10 cellular contexts compared by ENCODE assay signal in the genomic region with DNA sequence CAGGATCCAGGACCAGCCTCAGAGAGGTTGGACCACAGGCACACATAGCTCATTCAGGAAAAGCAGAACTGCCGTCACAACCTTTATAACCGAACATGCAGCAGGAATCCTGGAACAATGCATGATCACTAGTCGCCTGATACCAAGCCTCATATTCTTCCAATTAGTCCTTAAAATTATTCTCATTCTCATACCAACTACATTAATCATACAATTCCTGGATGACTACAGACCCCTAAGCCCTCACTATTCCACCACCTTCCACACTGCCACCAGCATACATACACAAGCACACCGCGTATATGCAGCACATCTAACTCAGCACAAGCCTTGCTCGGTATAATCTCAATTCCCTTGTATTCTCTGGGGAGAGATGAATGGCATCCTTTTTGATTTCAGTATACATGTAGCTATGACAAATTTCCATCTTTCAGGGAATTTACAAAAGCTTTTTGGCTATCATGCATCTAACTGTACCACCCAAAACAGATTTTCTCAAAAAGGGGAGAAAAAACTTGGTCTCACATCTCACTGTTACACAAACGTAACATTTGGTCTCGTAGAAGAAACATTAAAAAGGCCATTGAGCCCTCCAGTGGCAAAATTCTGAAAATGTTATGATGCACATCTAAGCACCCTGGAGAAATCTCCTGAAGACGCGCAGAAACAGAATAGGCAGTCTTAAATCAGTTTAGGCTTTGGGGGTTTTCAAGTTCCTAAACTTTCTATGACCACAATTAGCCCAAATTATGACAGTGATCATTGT. TPM values are rescaled to one million over a fixed set of nuclear protein-coding genes. Genes with fewer than 3 reads are reported as not detected.
DNase-seq lines count a peak whose midpoint lies in the region; ATAC-seq, FAIRE-seq and TF ChIP-seq lines count a peak whose summit lies in the region.
"Had no signal": no experiment of that assay in that cellular context is flagged by ENCODE, and none has a peak within 500 bp of the region (broad histone marks: within the 10 kb centered on the region; RNA-seq: fewer than 3 reads in every experiment).

No MANE protein-coding gene starts in this region.

- WGBS in hepatocyte (ENCODE audit: low lambda C conversion rate, missing lambda C conversion rate) = 81% methylated on average over 10 of the region's 10 CpGs

- CTCF ChIA-PET in A673 (lab: Charles Lee) = no interaction called here
- CTCF ChIA-PET in activated CD4-positive, alpha-beta memory T cell treated with anti-CD3 and anti-CD28 coated beads for 36 hours (lab: Charles Lee) = no interaction called here

- no peaks in the 10 kb centered on the region for H3K79me2 ChIP-seq in hepatocyte

- H3K9me3 Mint-ChIP-seq in activated CD4-positive, alpha-beta memory T cell treated with anti-CD3 and anti-CD28 coated beads for 36 hours = no peaks in the 10 kb centered on the region
- H3K9me3 Mint-ChIP-seq: activated T-cell treated with anti-CD3 and anti-CD28 coated beads, Interleukin-2, amount 50 U/mL, for 4 hours had no signal

- H4K20me1 ChIP-seq in hepatocyte (ENCODE audit: insufficient read depth, poor library complexity, severe bottlenecking) = no peaks in the 10 kb centered on the region

- H3K27ac ChIP-seq in A673 (ENCODE audit: low read depth, low read length, poor library complexity, severe bottlenecking) (no peak overlapping the region), hepatocyte (no peak overlapping the region)

- H3K4me3 ChIP-seq in A673 (ENCODE audit: low read depth, low read length, poor library complexity, severe bottlenecking) (no peak overlapping the region), hepatocyte (no peak overlapping the region)

- no peak overlapping the region for H2AFZ ChIP-seq in hepatocyte

- H3K4me2 ChIP-seq in hepatocyte = no peak overlapping the region

- POLR2A ChIA-PET in A673 (lab: Charles Lee; ENCODE audit: low non-redundant PET) = no interaction called here
- POLR2A ChIA-PET in activated CD4-positive, alpha-beta memory T cell treated with anti-CD3 and anti-CD28 coated beads for 36 hours (lab: Charles Lee) = no interaction called here

- H3K27me3 ChIP-seq in A673 (replicated peaks; ENCODE audit: insufficient read depth, low read depth, low read length, poor library complexity) = peaks cover 6% of the 10 kb centered on the region
- H3K27me3 ChIP-seq in hepatocyte = no peaks in the 10 kb centered on the region

- TF ChIP-seq CTCF in A673 (conservative IDR thresholded peaks at IDR 0.05; ENCODE audit: low read depth, low read length) (peak; percentile 59), hepatocyte (IDR thresholded peaks at IDR 0.05; ENCODE audit: poor library complexity) (peak; percentile 45)

- no peaks in the 10 kb centered on the region for H3K36me3 ChIP-seq in A673 (ENCODE audit: insufficient read depth, low read length, poor library complexity, severe bottlenecking)
- no peaks in the 10 kb centered on the region for H3K36me3 ChIP-seq in hepatocyte (replicated peaks; ENCODE audit: insufficient read depth, low read depth)

- H3K4me3 Mint-ChIP-seq in activated CD4-positive, alpha-beta memory T cell treated with anti-CD3 and anti-CD28 coated beads for 36 hours = no peak overlapping the region
- H3K4me3 Mint-ChIP-seq: activated T-cell treated with anti-CD3 and anti-CD28 coated beads, Interleukin-2, amount 50 U/mL, for 4 hours had no signal

- no TSS peak for BruUV-seq in A673 (replicated peaks; lab: Mats Ljungman, UMichigan)

- H3K4me1 ChIP-seq in A673 (ENCODE audit: insufficient read depth, low read length, poor library complexity, severe bottlenecking) (no peaks in the 10 kb centered on the region), hepatocyte (ENCODE audit: insufficient read depth) (no peaks in the 10 kb centered on the region)

- peak; percentile 54 for DNase-seq in A673 (ENCODE audit: low spot score)
- DNase-seq in GM12892 (ENCODE audit: insufficient read length) = no peak
- peak; percentile 66 for DNase-seq in SK-MEL-5 (ENCODE audit: low read depth, low spot score)
- no peak for DNase-seq in hepatocyte (ENCODE audit: low spot score)
- DNase-seq in activated naive CD4-positive, alpha-beta T cell treated with anti-CD3 and anti-CD28 coated beads, Interleukin-2, amount 50 U/mL, for 16 hours = no peak
- DNase-seq in HuH-7 (ENCODE audit: low spot score) = no peak
- DNase-seq in activated CD4-positive, alpha-beta memory T cell treated with anti-CD3 and anti-CD28 coated beads for 36 hours = no peak
- DNase-seq: activated T-cell treated with anti-CD3 and anti-CD28 coated beads, Interleukin-2, amount 50 U/mL, for 4 hours; NCI-H510A treated with DMSO at 0.1 percent for 48 hours had no signal

- intact Hi-C loops in A673 (cut with micrococcal nuclease; ENCODE audit: unreplicated experiment) = loop anchor here (2.0 kb wide), 1 partner anchor 270 kb away; no protein-coding TSS in a partner anchor
- intact Hi-C loops in activated CD4-positive, alpha-beta memory T cell treated with anti-CD3 and anti-CD28 coated beads for 36 hours (cut with micrococcal nuclease) = no loop called here

- H3K9me3 ChIP-seq in A673 (ENCODE audit: low read depth, low read length, poor library complexity, severe bottlenecking) (no peaks in the 10 kb centered on the region), hepatocyte (ENCODE audit: low read depth) (no peaks in the 10 kb centered on the region)

- no peak for TF ChIP-seq POLR2A in GM12892 (IDR thresholded peaks at IDR 0.05; ENCODE audit: low read depth, low read length)

- H3K9me2 ChIP-seq in hepatocyte (replicated peaks; ENCODE audit: insufficient read depth) = no peaks in the 10 kb centered on the region

- in situ Hi-C loops in SK-MEL-5 (cut with HindIII; ENCODE audit: low pct_unique_long_range_greater_than_20kb, low sequenced_read_pairs) = no loop called here

- no peaks in the 10 kb centered on the region for H3K36me3 Mint-ChIP-seq in activated CD4-positive, alpha-beta memory T cell treated with anti-CD3 and anti-CD28 coated beads for 36 hours

- no peak overlapping the region for H3K27ac Mint-ChIP-seq in activated CD4-positive, alpha-beta memory T cell treated with anti-CD3 and anti-CD28 coated beads for 36 hours

- FAIRE-seq in GM12892 (lab: Jason Lieb, UNC) = peak; percentile 21

- no peaks in the 10 kb centered on the region for H3K27me3 Mint-ChIP-seq in activated CD4-positive, alpha-beta memory T cell treated with anti-CD3 and anti-CD28 coated beads for 36 hours

- ATAC-seq in GM18870 (IDR thresholded peaks at IDR 0.05; ENCODE audit: unreplicated experiment) = no peak
- ATAC-seq: activated T-cell treated with anti-CD3 and anti-CD28 coated beads, Interleukin-2, amount 50 U/mL, for 4 hours had no signal

- no peaks in the 10 kb centered on the region for H3K4me1 Mint-ChIP-seq in activated CD4-positive, alpha-beta memory T cell treated with anti-CD3 and anti-CD28 coated beads for 36 hours (ENCODE audit: low read depth)

RNA-seq across cellular contexts. Expression of a gene that starts 46.2 kb away (rescaled TPM):
- total RNA-seq in A673 (2021) (18.1 and 25.8 TPM in 2 replicates), hepatocyte (5.7 and 8.7 TPM in 2 replicates)
- polyA plus RNA-seq in GM12892 (2012; ENCODE audit: missing spikeins) = 22.5 TPM
- 39.3 and 48.2 TPM in 2 replicates for total RNA-seq in SK-MEL-5 (2014; rRNA removed; shearing (Covaris generic))
- polyA plus RNA-seq in SK-MEL-5 (2015; cell fraction: cytosol; rRNA removed) = 13.9 and 20.3 TPM in 2 replicates
- 24.6 and 35.7 TPM in 2 replicates for polyA plus RNA-seq in SK-MEL-5 (2015; cell fraction: nucleus; rRNA removed)
- polyA plus RNA-seq in hepatocyte = 1.1 and 1.3 TPM in 2 replicates
- not detected for total RNA-seq in activated CD4-positive, alpha-beta memory T cell treated with anti-CD3 and anti-CD28 coated beads for 36 hours

Comparison
In these comparisons a context has a peak if more than half of its experiments do, and no peak if none do; other contexts are left out.
1. DNase-seq: peak in A673 (single experiment) and SK-MEL-5 (single experiment); none in GM12892 (single experiment), hepatocyte (single experiment), activated naive CD4-positive, alpha-beta T cell treated with anti-CD3 and anti-CD28 coated beads, Interleukin-2, amount 50 U/mL, for 16 hours (single experiment), HuH-7 (single experiment) and activated CD4-positive, alpha-beta memory T cell treated with anti-CD3 and anti-CD28 coated beads for 36 hours (single experiment).